In the genomic region with DNA sequence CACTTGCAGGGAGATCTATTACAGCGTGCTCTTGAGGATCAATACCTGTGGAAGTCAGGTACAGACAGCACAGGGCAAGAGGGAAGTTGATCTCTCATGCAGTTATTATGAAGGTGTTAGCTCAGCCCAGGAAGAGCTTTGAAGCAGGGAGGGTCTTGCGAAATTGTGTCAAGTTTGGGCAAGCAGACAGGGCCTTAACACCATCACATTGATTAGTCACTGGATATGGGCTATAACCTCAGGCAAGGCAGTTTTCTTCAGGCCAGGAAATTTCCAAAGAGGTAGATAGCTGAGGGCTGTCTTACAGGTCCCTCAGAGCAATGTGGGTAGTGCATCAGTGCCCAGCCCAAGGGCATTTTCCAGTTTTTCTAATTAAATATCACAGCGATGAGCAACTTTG, we compare ENCODE assay signal across 14 cellular contexts.
"Had no signal": no experiment of that assay in that cellular context is flagged by ENCODE, and none has a peak within 500 bp of the region (broad histone marks: within the 10 kb centered on the region; RNA-seq: fewer than 3 reads in every experiment).

No MANE protein-coding gene starts in this region.

- H3K9me3 Mint-ChIP-seq: activated naive CD8-positive, alpha-beta T cell treated with anti-CD3 and anti-CD28 coated beads, Interleukin-2, amount 50 U/mL, for 24 hours had no signal

- H3K27ac Mint-ChIP-seq: activated naive CD4-positive, alpha-beta T cell treated with anti-CD3 and anti-CD28 coated beads for 36 hours; activated naive CD8-positive, alpha-beta T cell treated with anti-CD3 and anti-CD28 coated beads, Interleukin-2, amount 50 U/mL, for 24 hours; activated T-helper 2 cell treated with anti-CD3 and anti-CD28 coated beads, Interferon-gamma antibody, Interleukin-2, Interleukin-4, amounts not matched to agents 10 μg/mL and 5 μg/mL and 100 μg/mL, durations not matched to agents 14 hours and 24 hours and 36 hours; natural killer cell treated with Interleukin-12 subunit alpha and Interleukin-12 subunit beta and Interleukin-15 and Interleukin-18, amount 100 ng/mL, for 72 hours; stimulated activated memory B cell treated with anti-CD40 and anti-IgM and Interleukin-4, amounts not matched to agents 10 μg/mL and 1 μg/mL and 100 μg/mL, for 72 hours had no signal

- DNase-seq: activated CD4-positive, alpha-beta T cell treated with anti-CD3 and anti-CD28 coated beads, Interleukin-2, amount 50 U/mL, for 4 hours; activated CD4-positive, CD25-positive, alpha-beta regulatory T cell treated with anti-CD3 and anti-CD28 coated beads, Interleukin-2, amount 50 U/mL, for 72 hours; activated naive CD4-positive, alpha-beta T cell treated with anti-CD3 and anti-CD28 coated beads for 36 hours; activated naive CD8-positive, alpha-beta T cell treated with anti-CD3 and anti-CD28 coated beads, Interleukin-2, amount 50 U/mL, for 24 hours; activated T-cell treated with anti-CD3 and anti-CD28 coated beads, Interleukin-2, amount 50 U/mL, for 1 hour; aorta; dermis blood vessel endothelial cell; hippocampal formation; retina; stimulated activated CD4-positive, alpha-beta T cell treated with anti-CD3 and anti-CD28 coated beads, Interleukin-2, amount 100 ng/mL, for 48 hours had no signal

- ATAC-seq: activated naive CD8-positive, alpha-beta T cell treated with anti-CD3 and anti-CD28 coated beads, Interleukin-2, amount 50 U/mL, for 24 hours; natural killer cell treated with Interleukin-12 subunit alpha and Interleukin-12 subunit beta and Interleukin-15 and Interleukin-18, amount 100 ng/mL, for 72 hours; stimulated activated memory B cell treated with anti-CD40 and anti-IgM and Interleukin-4, amounts not matched to agents 10 μg/mL and 1 μg/mL and 100 μg/mL, for 72 hours had no signal

- H3K4me3 Mint-ChIP-seq: activated naive CD4-positive, alpha-beta T cell treated with anti-CD3 and anti-CD28 coated beads for 36 hours; activated naive CD8-positive, alpha-beta T cell treated with anti-CD3 and anti-CD28 coated beads, Interleukin-2, amount 50 U/mL, for 24 hours; natural killer cell treated with Interleukin-12 subunit alpha and Interleukin-12 subunit beta and Interleukin-15 and Interleukin-18, amount 100 ng/mL, for 72 hours; stimulated activated memory B cell treated with anti-CD40 and anti-IgM and Interleukin-4, amounts not matched to agents 10 μg/mL and 1 μg/mL and 100 μg/mL, for 72 hours had no signal

- H3K4me1 Mint-ChIP-seq: activated naive CD8-positive, alpha-beta T cell treated with anti-CD3 and anti-CD28 coated beads, Interleukin-2, amount 50 U/mL, for 24 hours had no signal

- H3K27me3 Mint-ChIP-seq: natural killer cell treated with Interleukin-12 subunit alpha and Interleukin-12 subunit beta and Interleukin-15 and Interleukin-18, amount 100 ng/mL, for 72 hours had no signal

- H3K36me3 Mint-ChIP-seq: natural killer cell treated with Interleukin-12 subunit alpha and Interleukin-12 subunit beta and Interleukin-15 and Interleukin-18, amount 100 ng/mL, for 72 hours; stimulated activated memory B cell treated with anti-CD40 and anti-IgM and Interleukin-4, amounts not matched to agents 10 μg/mL and 1 μg/mL and 100 μg/mL, for 72 hours had no signal

- FAIRE-seq: urothelium cell line had no signal
